Comparison of ENCODE assay signal across 13 cellular contexts in genomic region chr5:179257190-179257741, GRCh38.
DNase-seq lines count a peak whose midpoint lies in the region; ATAC-seq and TF ChIP-seq lines count a peak whose summit lies in the region.
"Had no signal": no experiment of that assay in that cellular context is flagged by ENCODE, and none has a peak within 500 bp of the region (broad histone marks: within the 10 kb centered on the region; RNA-seq: fewer than 3 reads in every experiment).

No MANE protein-coding gene starts in this region.

- whole genome bisulfite sequencing in neuronal stem cell (ENCODE audit: extremely low coverage in 2 of 2, insufficient read length in 2 of 2, insufficient replicate concordance in 1 of 2), 2 donors: no CpG with 5 or more reads among the region's 30 CpGs

- H3K36me3 Mint-ChIP-seq in activated CD8-positive, alpha-beta memory T cell treated with anti-CD3 and anti-CD28 coated beads, Interleukin-2, amount 10 ng/mL, durations not matched to agents 7 days and 5 days: no peaks in the 10 kb centered on the region
- H3K36me3 Mint-ChIP-seq in activated CD4-positive, alpha-beta T cell treated with anti-CD3 and anti-CD28 coated beads, Interleukin-2, amount 10 ng/mL, durations not matched to agents 24 days and 14 days (ENCODE audit: low read depth): no peaks in the 10 kb centered on the region
- H3K36me3 Mint-ChIP-seq: activated naive CD4-positive, alpha-beta T cell treated with anti-CD3 and anti-CD28 coated beads, Interleukin-2, amount 10 ng/mL, durations not matched to agents 7 days and 5 days had no signal

- H3K4me3 ChIP-seq in fibroblast of lung (replicated peaks in 1 of 4; ENCODE audit: control extremely low read depth in 1 of 4, insufficient read depth in 1 of 4, low read depth in 3 of 4, low read length in 4 of 4) (peak overlapping the region in 1 of 4 experiments; percentile 27), neuronal stem cell (ENCODE audit: low read length in 2 of 2) (no peak overlapping the region), upper lobe of right lung (no peak overlapping the region)
- H3K4me3 ChIP-seq: left lung had no signal

- H3K9me3 Mint-ChIP-seq in activated CD8-positive, alpha-beta memory T cell treated with anti-CD3 and anti-CD28 coated beads, Interleukin-2, amount 10 ng/mL, durations not matched to agents 7 days and 5 days (ENCODE audit: low read depth): no peaks in the 10 kb centered on the region
- no peaks in the 10 kb centered on the region for H3K9me3 Mint-ChIP-seq in activated CD4-positive, alpha-beta T cell treated with anti-CD3 and anti-CD28 coated beads, Interleukin-2, amount 10 ng/mL, durations not matched to agents 24 days and 14 days
- H3K9me3 Mint-ChIP-seq: activated naive CD4-positive, alpha-beta T cell treated with anti-CD3 and anti-CD28 coated beads, Interleukin-2, amount 10 ng/mL, durations not matched to agents 7 days and 5 days; CD4-positive, alpha-beta T cell had no signal

- H2BK15ac ChIP-seq in neuronal stem cell (ENCODE audit: low read length): no peak overlapping the region

- H3K9me3 ChIP-seq in fibroblast of lung (ENCODE audit: control insufficient read depth, insufficient read depth, low read depth, low read length) (no peaks in the 10 kb centered on the region), neuronal stem cell (replicated peaks in 1 of 2; ENCODE audit: control insufficient read depth in 2 of 2, insufficient read depth in 1 of 2, low read depth in 1 of 2, low read length in 2 of 2) (no peaks in the 10 kb centered on the region), upper lobe of right lung (no peaks in the 10 kb centered on the region)
- H3K9me3 ChIP-seq: left lung had no signal

- no peak overlapping the region for H2AK5ac ChIP-seq in neuronal stem cell (ENCODE audit: low read depth, low read length)

- no peaks in the 10 kb centered on the region for H3K4me1 Mint-ChIP-seq in activated CD8-positive, alpha-beta memory T cell treated with anti-CD3 and anti-CD28 coated beads, Interleukin-2, amount 10 ng/mL, durations not matched to agents 7 days and 5 days
- no peaks in the 10 kb centered on the region for H3K4me1 Mint-ChIP-seq in activated CD4-positive, alpha-beta T cell treated with anti-CD3 and anti-CD28 coated beads, Interleukin-2, amount 10 ng/mL, durations not matched to agents 24 days and 14 days
- H3K4me1 Mint-ChIP-seq: activated naive CD4-positive, alpha-beta T cell treated with anti-CD3 and anti-CD28 coated beads, Interleukin-2, amount 10 ng/mL, durations not matched to agents 7 days and 5 days had no signal

- H3K79me1 ChIP-seq in neuronal stem cell (ENCODE audit: low read depth, low read length): peaks cover 2% of the 10 kb centered on the region

- H3K4me1 ChIP-seq in fibroblast of lung (ENCODE audit: control insufficient read depth, extremely low read depth, insufficient read depth, low read length) (peaks cover 23% of the 10 kb centered on the region), neuronal stem cell (ENCODE audit: control insufficient read depth in 2 of 2, insufficient read depth in 1 of 2, low read depth in 1 of 2, low read length in 2 of 2) (peaks cover 0 to 4% of the 10 kb centered on the region in 2 donors), upper lobe of right lung (no peaks in the 10 kb centered on the region)
- H3K4me1 ChIP-seq: left lung had no signal

- no peak overlapping the region for H4K8ac ChIP-seq in neuronal stem cell (ENCODE audit: low read depth, low read length)

- no peak overlapping the region for H3K27ac Mint-ChIP-seq in activated CD8-positive, alpha-beta memory T cell treated with anti-CD3 and anti-CD28 coated beads, Interleukin-2, amount 10 ng/mL, durations not matched to agents 7 days and 5 days
- no peak overlapping the region for H3K27ac Mint-ChIP-seq in activated CD4-positive, alpha-beta T cell treated with anti-CD3 and anti-CD28 coated beads, Interleukin-2, amount 10 ng/mL, durations not matched to agents 24 days and 14 days
- H3K27ac Mint-ChIP-seq: activated naive CD4-positive, alpha-beta T cell treated with anti-CD3 and anti-CD28 coated beads, Interleukin-2, amount 10 ng/mL, durations not matched to agents 7 days and 5 days; CD4-positive, alpha-beta T cell had no signal

- H3K9ac ChIP-seq in fibroblast of lung (ENCODE audit: insufficient read depth, low read length) (peak overlapping the region; percentile 57), neuronal stem cell (ENCODE audit: low read depth, low read length, poor library complexity) (peak overlapping the region; percentile 60)

- no peak overlapping the region for H2BK12ac ChIP-seq in neuronal stem cell (ENCODE audit: low read length)

- H3K79me2 ChIP-seq in fibroblast of lung (ENCODE audit: control insufficient read depth, insufficient read depth, low read length): peaks cover 26% of the 10 kb centered on the region

- H3K4me2 ChIP-seq in fibroblast of lung (ENCODE audit: extremely low read depth, insufficient read depth, low read length) (peak overlapping the region; percentile 45), neuronal stem cell (ENCODE audit: insufficient read depth, low read length, poor library complexity, severe bottlenecking) (no peak overlapping the region)

- H2BK120ac ChIP-seq in neuronal stem cell (ENCODE audit: low read depth, low read length): no peak overlapping the region

- H3K36me3 ChIP-seq in fibroblast of lung (ENCODE audit: control insufficient read depth, insufficient read depth, low read length) (peaks cover 6% of the 10 kb centered on the region), neuronal stem cell (replicated peaks in 1 of 2; ENCODE audit: control insufficient read depth in 2 of 2, insufficient read depth in 2 of 2, low read length in 2 of 2) (no peaks in the 10 kb centered on the region), upper lobe of right lung (no peaks in the 10 kb centered on the region)
- H3K36me3 ChIP-seq: brain microvascular endothelial cell, left lung had no signal

- H2AFZ ChIP-seq in fibroblast of lung (ENCODE audit: low read length): no peak overlapping the region
- no peak overlapping the region for H2AFZ ChIP-seq in neuronal stem cell (ENCODE audit: low read length)

- H2BK5ac ChIP-seq in neuronal stem cell (ENCODE audit: low read length): peak overlapping the region; percentile 53

- no peak overlapping the region for H3K4me3 Mint-ChIP-seq in activated CD8-positive, alpha-beta memory T cell treated with anti-CD3 and anti-CD28 coated beads, Interleukin-2, amount 10 ng/mL, durations not matched to agents 7 days and 5 days
- H3K4me3 Mint-ChIP-seq in activated CD4-positive, alpha-beta T cell treated with anti-CD3 and anti-CD28 coated beads, Interleukin-2, amount 10 ng/mL, durations not matched to agents 24 days and 14 days: no peak overlapping the region
- H3K4me3 Mint-ChIP-seq: activated naive CD4-positive, alpha-beta T cell treated with anti-CD3 and anti-CD28 coated beads, Interleukin-2, amount 10 ng/mL, durations not matched to agents 7 days and 5 days; CD4-positive, alpha-beta T cell had no signal

- no peak for ATAC-seq in activated CD8-positive, alpha-beta memory T cell treated with anti-CD3 and anti-CD28 coated beads, Interleukin-2, amount 10 ng/mL, durations not matched to agents 7 days and 5 days
- no peak for ATAC-seq in upper lobe of right lung
- no peak for ATAC-seq in HG02610 (IDR thresholded peaks at IDR 0.05; ENCODE audit: unreplicated experiment)
- ATAC-seq: left lung had no signal

- no peaks in the 10 kb centered on the region for H4K20me1 ChIP-seq in fibroblast of lung (ENCODE audit: control insufficient read depth, extremely low read depth, insufficient read depth, low read length)

- peaks cover 3% of the 10 kb centered on the region for H3K27me3 Mint-ChIP-seq in activated CD8-positive, alpha-beta memory T cell treated with anti-CD3 and anti-CD28 coated beads, Interleukin-2, amount 10 ng/mL, durations not matched to agents 7 days and 5 days
- H3K27me3 Mint-ChIP-seq in activated CD4-positive, alpha-beta T cell treated with anti-CD3 and anti-CD28 coated beads, Interleukin-2, amount 10 ng/mL, durations not matched to agents 24 days and 14 days: no peaks in the 10 kb centered on the region
- H3K27me3 Mint-ChIP-seq: CD4-positive, alpha-beta T cell had no signal

- TF ChIP-seq CTCF in fibroblast of lung (conservative IDR thresholded peaks at IDR 0.05 in 1 of 2, IDR thresholded peaks at IDR 0.05 in 1 of 2; ENCODE audit: low read depth in 1 of 2, low read length in 2 of 2) (no peak), upper lobe of right lung (IDR thresholded peaks at IDR 0.05) (no peak)

- intact Hi-C loops in upper lobe of right lung (cut with DNase I): no loop called here
- intact Hi-C loops in activated CD4-positive, alpha-beta T cell treated with anti-CD3 and anti-CD28 coated beads, Interleukin-2, amount 10 ng/mL, durations not matched to agents 24 days and 14 days (cut with micrococcal nuclease): no loop called here

- H3K27ac ChIP-seq in fibroblast of lung (ENCODE audit: insufficient read depth, low read length): peak overlapping the region; percentile 60
- no peak overlapping the region for H3K27ac ChIP-seq in neuronal stem cell (replicated peaks; ENCODE audit: low read length)
- no peak overlapping the region for H3K27ac ChIP-seq in upper lobe of right lung
- H3K27ac ChIP-seq: brain microvascular endothelial cell, left lung had no signal

- H3K4ac ChIP-seq in neuronal stem cell (ENCODE audit: low read length): no peak overlapping the region

- CTCF ChIA-PET in activated CD8-positive, alpha-beta memory T cell treated with anti-CD3 and anti-CD28 coated beads, Interleukin-2, amount 10 ng/mL, durations not matched to agents 7 days and 5 days (lab: Charles Lee): no interaction called here

- H3K18ac ChIP-seq in neuronal stem cell (ENCODE audit: low read length): peak overlapping the region; percentile 88

- no peak overlapping the region for H4K91ac ChIP-seq in neuronal stem cell (ENCODE audit: low read depth, low read length, poor library complexity)

- peak; percentile 19 for DNase-seq in activated CD8-positive, alpha-beta memory T cell treated with anti-CD3 and anti-CD28 coated beads for 24 hours
- no peak for DNase-seq in activated CD8-positive, alpha-beta memory T cell treated with anti-CD3 and anti-CD28 coated beads, Interleukin-2, amount 10 ng/mL, durations not matched to agents 7 days and 5 days
- DNase-seq in fibroblast of lung (ENCODE audit: low read depth in 2 of 2) (no peak), neuronal stem cell (ENCODE audit: low spot score) (no peak), upper lobe of right lung (peak; percentile 52), T-helper 9 cell (no peak)
- DNase-seq in activated CD4-positive, alpha-beta T cell treated with anti-CD3 and anti-CD28 coated beads, Interleukin-2, amount 10 ng/mL, durations not matched to agents 24 days and 14 days: no peak
- DNase-seq: brain microvascular endothelial cell, KG1 had no signal

- peak overlapping the region; percentile 80 for H3K23ac ChIP-seq in neuronal stem cell (ENCODE audit: low read depth, low read length, poor library complexity)

- peak overlapping the region; percentile 63 for H3K14ac ChIP-seq in neuronal stem cell (ENCODE audit: low read length)

- H3K27me3 ChIP-seq in fibroblast of lung (ENCODE audit: control insufficient read depth, insufficient read depth, low read length) (no peaks in the 10 kb centered on the region), neuronal stem cell (ENCODE audit: control insufficient read depth in 3 of 3, insufficient read depth in 3 of 3, low read depth in 1 of 3, low read length in 3 of 3) (no peaks in the 10 kb centered on the region), upper lobe of right lung (no peaks in the 10 kb centered on the region)
- H3K27me3 ChIP-seq: brain microvascular endothelial cell, left lung had no signal

Comparison
In these comparisons a context has a peak if more than half of its experiments do, and no peak if none do; other contexts are left out.
1. DNase-seq: peak in activated CD8-positive, alpha-beta memory T cell treated with anti-CD3 and anti-CD28 coated beads for 24 hours (single experiment) and upper lobe of right lung (single experiment); none in activated CD8-positive, alpha-beta memory T cell treated with anti-CD3 and anti-CD28 coated beads, Interleukin-2, amount 10 ng/mL, durations not matched to agents 7 days and 5 days (single experiment), fibroblast of lung (0 of 2), neuronal stem cell (single experiment), T-helper 9 cell (single experiment) and activated CD4-positive, alpha-beta T cell treated with anti-CD3 and anti-CD28 coated beads, Interleukin-2, amount 10 ng/mL, durations not matched to agents 24 days and 14 days (single experiment).